Comparison of ENCODE assay signal across 14 cellular contexts in the genomic region with DNA sequence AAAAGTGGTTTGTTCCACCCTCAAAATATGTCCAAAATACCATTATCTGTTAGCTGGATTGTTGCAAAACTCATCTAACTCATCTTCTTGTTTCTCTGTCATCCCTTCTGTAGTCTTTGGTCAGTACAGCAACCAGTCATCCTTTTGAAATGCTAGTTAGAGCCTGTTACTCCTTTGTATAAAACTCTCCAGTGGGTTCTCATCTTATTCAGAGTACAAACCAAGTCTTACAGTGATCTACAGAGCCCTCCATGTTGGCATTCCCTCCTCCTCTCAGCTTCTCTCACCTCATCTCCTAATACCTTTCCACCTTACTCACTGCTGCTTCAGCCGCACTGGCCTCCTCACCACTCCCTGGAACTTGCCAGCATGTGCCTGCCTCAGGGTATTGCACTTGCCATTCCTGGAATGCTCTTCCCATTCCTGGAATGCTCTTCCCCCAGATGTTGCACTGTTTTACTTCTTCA.
DNase-seq lines count a peak whose midpoint lies in the region; FAIRE-seq and TF ChIP-seq lines count a peak whose summit lies in the region.
"Had no signal": no experiment of that assay in that cellular context is flagged by ENCODE, and none has a peak within 500 bp of the region (broad histone marks: within the 10 kb centered on the region; RNA-seq: fewer than 3 reads in every experiment).

No MANE protein-coding gene starts in this region.

- peaks cover 0 to 3% of the 10 kb centered on the region in 2 experiments for H4K20me1 ChIP-seq in H1 (replicated peaks in 1 of 2; ENCODE audit: control insufficient read depth in 1 of 2, insufficient read depth in 2 of 2, low read length in 2 of 2)

- H3K9me3 ChIP-seq in H1 (ENCODE audit: insufficient read depth in 2 of 2, low read depth in 1 of 2, low read length in 1 of 2) (no peaks in the 10 kb centered on the region), mesodermal cell (ENCODE audit: control insufficient read depth, low read length) (no peaks in the 10 kb centered on the region)
- H3K9me3 ChIP-seq: ascending aorta had no signal

- CTCF ChIA-PET in H1 (lab: Charles Lee; ENCODE audit: partially characterized antibody) = interaction anchor here (0.9 to 1.8 kb wide), 3 partner anchors 28 to 134 kb away, joined by 4 to 5 read pairs (median 4); no protein-coding TSS in a partner anchor

- H2BK5ac ChIP-seq in H1 (ENCODE audit: low read depth, low read length) = no peak overlapping the region

- H3K9ac ChIP-seq in H1 (replicated peaks in 1 of 4; ENCODE audit: extremely low read depth in 1 of 4, low read depth in 3 of 4, low read length in 3 of 4) = no peak overlapping the region

- no peak overlapping the region for H3K4me3 Mint-ChIP-seq in activated T-cell treated with anti-CD3 and anti-CD28 coated beads, Interleukin-2, amount 50 U/mL, for 24 hours
- H3K4me3 Mint-ChIP-seq: T-cell had no signal

- H2BK120ac ChIP-seq in H1 (replicated peaks; ENCODE audit: low read depth, low read length) = no peak overlapping the region

- H3K27ac ChIP-seq in H1 (ENCODE audit: low read depth, low read length) = no peak overlapping the region
- H3K27ac ChIP-seq in mesodermal cell (ENCODE audit: low read depth, low read length, severe bottlenecking) = peak overlapping the region; percentile 64
- H3K27ac ChIP-seq: ascending aorta, C4-2B had no signal

- POLR2A ChIA-PET in H1 (lab: Charles Lee; ENCODE audit: partially characterized antibody) = no interaction called here

- 88% methylated on average over 1 of the region's 1 CpG; no CpG with 5 or more reads in 1 of the 2 experiments for WGBS in H1 (ENCODE audit: extremely low coverage in 1 of 2, insufficient coverage in 1 of 2, insufficient read length in 1 of 2, insufficient replicate concordance in 2 of 2, low coverage in 1 of 2, low lambda C conversion rate in 2 of 2, missing lambda C conversion rate in 1 of 2), 2 experiments
- 67% methylated on average over 1 of the region's 1 CpG for WGBS in mesodermal cell (ENCODE audit: insufficient coverage in 2 of 2), 2 experiments

- no peak overlapping the region for H4K91ac ChIP-seq in H1 (replicated peaks; ENCODE audit: insufficient read length, low read length)

- no peaks in the 10 kb centered on the region for H3K36me3 Mint-ChIP-seq in activated T-cell treated with anti-CD3 and anti-CD28 coated beads, Interleukin-2, amount 50 U/mL, for 24 hours (ENCODE audit: low read depth)
- H3K36me3 Mint-ChIP-seq: T-cell had no signal

- H3K4me2 ChIP-seq in H1 (ENCODE audit: insufficient read depth in 1 of 2, low read depth in 2 of 2, low read length in 2 of 2) = no peak overlapping the region

- peaks cover 0 to 16% of the 10 kb centered on the region in 2 experiments; a peak in 1 of 4 replicates for H3K79me2 ChIP-seq in H1 (ENCODE audit: control insufficient read depth in 1 of 2, insufficient read depth in 2 of 2, low read length in 2 of 2)

- no peaks in the 10 kb centered on the region for H3K4me1 Mint-ChIP-seq in activated T-cell treated with anti-CD3 and anti-CD28 coated beads, Interleukin-2, amount 50 U/mL, for 24 hours (ENCODE audit: low read depth)
- H3K4me1 Mint-ChIP-seq: T-cell had no signal

- TF ChIP-seq POLR2A in H1 (IDR thresholded peaks at IDR 0.05; ENCODE audit: control extremely low read depth in 1 of 2, low read depth in 2 of 2, low read length in 2 of 2) = no peak

- H3K27me3 Mint-ChIP-seq in activated T-cell treated with anti-CD3 and anti-CD28 coated beads, Interleukin-2, amount 50 U/mL, for 24 hours = peaks cover 11% of the 10 kb centered on the region

- no peak overlapping the region for H3K18ac ChIP-seq in H1 (ENCODE audit: extremely low read depth, low read length)

- H2AFZ ChIP-seq in H1 (ENCODE audit: low read length) = no peak overlapping the region

- no peak overlapping the region for H4K5ac ChIP-seq in H1 (ENCODE audit: insufficient read length, low read depth, low read length)

- H3K27ac Mint-ChIP-seq in activated T-cell treated with anti-CD3 and anti-CD28 coated beads, Interleukin-2, amount 50 U/mL, for 24 hours = no peak overlapping the region
- H3K27ac Mint-ChIP-seq: T-cell had no signal

- H2BK12ac ChIP-seq in H1 (ENCODE audit: low read depth, low read length) = no peak overlapping the region

- in situ Hi-C loops in GM13976 (cut with MboI; ENCODE audit: low sequenced_read_pairs, unreplicated experiment) = no loop called here

- H3K4me3 ChIP-seq in H1 (ENCODE audit: extremely low read depth in 1 of 4, insufficient read depth in 2 of 4, low read depth in 3 of 4, low read length in 4 of 4) (no peak overlapping the region), mesodermal cell (ENCODE audit: extremely low read depth, insufficient read depth, low read length, poor library complexity, severe bottlenecking) (no peak overlapping the region)
- H3K4me3 ChIP-seq: ascending aorta had no signal

- peak overlapping the region; percentile 64 for H3K4ac ChIP-seq in H1 (replicated peaks; ENCODE audit: insufficient read length, low read depth, low read length)

- no peak overlapping the region for H4K8ac ChIP-seq in H1 (ENCODE audit: extremely low read depth, insufficient read depth, low read length)

- peaks cover 3 to 16% (median 13%) of the 10 kb centered on the region in 4 experiments; a peak in 6 of 7 replicates for H3K4me1 ChIP-seq in H1 (replicated peaks in 1 of 4; ENCODE audit: control insufficient read depth in 3 of 4, insufficient read depth in 4 of 4, low read length in 3 of 4)
- H3K4me1 ChIP-seq in mesodermal cell (ENCODE audit: control insufficient read depth, insufficient read depth, low read length, poor library complexity, severe bottlenecking) = peaks cover 43% of the 10 kb centered on the region

- H2BK20ac ChIP-seq in H1 (ENCODE audit: low read length) = no peak overlapping the region

- H3K23ac ChIP-seq in H1 (ENCODE audit: insufficient read length) = no peak overlapping the region

- DNase-seq in AG20443 (ENCODE audit: low spot score) = peak; percentile 69
- peak; percentile 87 for DNase-seq in M059J (ENCODE audit: low read depth)
- DNase-seq in H1 (ENCODE audit: low read depth in 1 of 2, low spot score in 2 of 2) = peak in 1 of 2 experiments; percentile 70
- no peak for DNase-seq in occipital lobe (lab: John Stamatoyannopoulos, UW)
- no peak for DNase-seq in stimulated activated CD4-positive, alpha-beta T cell treated with anti-CD3 and anti-CD28 coated beads, Interleukin-2, amount 100 ng/mL, for 24 hours
- DNase-seq in GM13976 (ENCODE audit: low spot score) = no peak
- no peak for DNase-seq in activated T-cell treated with anti-CD3 and anti-CD28 coated beads, Interleukin-2, amount 50 U/mL, for 24 hours
- DNase-seq: Kasumi-1, NCI-H510A, T-cell had no signal

- no peaks in the 10 kb centered on the region; the same call in 1 of the 2 replicates for H3K23me2 ChIP-seq in H1 (ENCODE audit: low read depth, low read length)

- peaks cover 6% of the 10 kb centered on the region for H3K79me1 ChIP-seq in H1 (ENCODE audit: low read depth, low read length)

- H3K56ac ChIP-seq in H1 (replicated peaks; ENCODE audit: insufficient read length, low read depth, low read length) = no peak overlapping the region

- TF ChIP-seq CTCF in H1 (IDR thresholded peaks at IDR 0.05; ENCODE audit: control extremely low read depth in 1 of 3, insufficient read depth in 1 of 3, low read depth in 1 of 3, low read length in 3 of 3) (no peak), GM13976 (IDR thresholded peaks at IDR 0.05; ENCODE audit: borderline replicate concordance, control extremely low read depth, extremely low read depth, insufficient read depth, missing control alignments) (no peak)

- no peaks in the 10 kb centered on the region for H3K9me3 Mint-ChIP-seq in activated T-cell treated with anti-CD3 and anti-CD28 coated beads, Interleukin-2, amount 50 U/mL, for 24 hours
- H3K9me3 Mint-ChIP-seq: T-cell had no signal

- no peak for FAIRE-seq in H1 (lab: Jason Lieb, UNC)
- FAIRE-seq: GM12891 had no signal

- no peak for TF ChIP-seq RAD21 in H1 (IDR thresholded peaks at IDR 0.05 in 1 of 2, conservative IDR thresholded peaks at IDR 0.05 in 1 of 2; ENCODE audit: low read depth in 2 of 2, low read length in 2 of 2)

- H3K36me3 ChIP-seq in H1 (ENCODE audit: control insufficient read depth in 2 of 4, insufficient read depth in 4 of 4, low read length in 3 of 4) (no peaks in the 10 kb centered on the region), mesodermal cell (ENCODE audit: control insufficient read depth, insufficient read depth, low read length) (peaks cover 9% of the 10 kb centered on the region)
- H3K36me3 ChIP-seq: ascending aorta had no signal

- H3K27me3 ChIP-seq in H1 (replicated peaks in 1 of 4; ENCODE audit: control insufficient read depth in 3 of 4, extremely low read depth in 1 of 4, insufficient read depth in 3 of 4, low read length in 3 of 4) = no peaks in the 10 kb centered on the region
- H3K27me3 ChIP-seq: ascending aorta had no signal

- no peak overlapping the region for H2BK15ac ChIP-seq in H1 (ENCODE audit: low read length)

- no peak for TF ChIP-seq EP300 in H1 (IDR thresholded peaks at IDR 0.05; ENCODE audit: borderline replicate concordance in 1 of 2, low read depth in 2 of 2, low read length in 2 of 2)

- no peak overlapping the region for H3K14ac ChIP-seq in H1 (ENCODE audit: insufficient read length)

- H2AK5ac ChIP-seq in H1 (ENCODE audit: low read depth, low read length) = no peak overlapping the region

TF ChIP-seq in H1, 55 proteins besides CTCF, POLR2A, EP300 and RAD21:
- TF ChIP-seq TEAD4 (IDR thresholded peaks at IDR 0.05; ENCODE audit: low read depth, low read length) (peak; percentile 94), GTF2F1 (IDR thresholded peaks at IDR 0.05; ENCODE audit: borderline replicate concordance, low read depth, low read length) (no peak)
- TF ChIP-seq, protein P1, sequence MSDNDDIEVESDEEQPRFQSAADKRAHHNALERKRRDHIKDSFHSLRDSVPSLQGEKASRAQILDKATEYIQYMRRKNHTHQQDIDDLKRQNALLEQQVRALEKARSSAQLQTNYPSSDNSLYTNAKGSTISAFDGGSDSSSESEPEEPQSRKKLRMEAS (IDR thresholded peaks at IDR 0.05) = peak; percentile 46; the same call in 1 of the 2 replicates

Comparison
In these comparisons a context has a peak if more than half of its experiments do, and no peak if none do; other contexts are left out.
1. DNase-seq: peak in AG20443 (single experiment) and M059J (single experiment); none in occipital lobe (single experiment), stimulated activated CD4-positive, alpha-beta T cell treated with anti-CD3 and anti-CD28 coated beads, Interleukin-2, amount 100 ng/mL, for 24 hours (0 of 2), GM13976 (single experiment) and activated T-cell treated with anti-CD3 and anti-CD28 coated beads, Interleukin-2, amount 50 U/mL, for 24 hours (single experiment).